In genomic region chr3:122055215-122055614, GRCh38 we compare ENCODE assay signal across 9 cellular contexts. TPM values are rescaled to one million over a fixed set of nuclear protein-coding genes. Genes with fewer than 3 reads are reported as not detected.
A peak's percentile ranks its signal among the peaks of the same experiment; 100 is the strongest.
DNase-seq lines count a peak whose midpoint lies in the region; ATAC-seq and TF ChIP-seq lines count a peak whose summit lies in the region.
"Had no signal": no experiment of that assay in that cellular context is flagged by ENCODE, and none has a peak within 500 bp of the region (broad histone marks: within the 10 kb centered on the region; RNA-seq: fewer than 3 reads in every experiment).

CD86 (plus strand) TSS chr3:122055362; CDS start chr3:122055490, 128 bp downstream.

- WGBS in right lobe of liver (ENCODE audit: insufficient coverage, low coverage, low lambda C conversion rate, missing lambda C conversion rate) = 35% methylated on average over 3 of the region's 3 CpGs

- peak; percentile 65 for TF ChIP-seq POLR2A in right lobe of liver (IDR thresholded peaks at IDR 0.05)

- H3K36me3 ChIP-seq in Karpas-422 (ENCODE audit: insufficient read depth, low read length) (no peaks in the 10 kb centered on the region), right lobe of liver (no peaks in the 10 kb centered on the region)

- H2AFZ ChIP-seq in Karpas-422 (ENCODE audit: low read length) = peak within 1 kb of the TSS; percentile 13; the same call in 1 of the 2 replicates

- DNase-seq in Karpas-422 = peak; percentile 87
- no peak for DNase-seq in right lobe of liver
- DNase-seq in nephron progenitor cell = no peak
- DNase-seq in EL = no peak
- no peak for DNase-seq in activated CD4-positive, alpha-beta T cell treated with anti-CD3 and anti-CD28 coated beads, Interleukin-2, amount 50 U/mL, for 1 hour
- DNase-seq in DMS79 (lab: John Stamatoyannopoulos, UW) = no peak
- DNase-seq: naive thymus-derived CD8-positive, alpha-beta T cell had no signal

- H3K9me3 ChIP-seq in Karpas-422 (ENCODE audit: low read length) (no peaks in the 10 kb centered on the region), right lobe of liver (no peaks in the 10 kb centered on the region)

- no peaks in the 10 kb centered on the region for H3K4me1 Mint-ChIP-seq in nephron progenitor cell

- H3K4me3 ChIP-seq in Karpas-422 (ENCODE audit: low read length) = peak within 1 kb of the TSS; percentile 62
- H3K4me3 ChIP-seq in right lobe of liver = peak within 1 kb of the TSS in 2 of 3 donors; percentile 5 to 12

- H3K79me2 ChIP-seq in Karpas-422 (ENCODE audit: low read length) = no peaks in the 10 kb centered on the region

- H3K9me2 ChIP-seq in Karpas-422 (replicated peaks; ENCODE audit: insufficient read depth, low read length) = no peaks in the 10 kb centered on the region

- no peak within 1 kb of the TSS for H3K4me3 Mint-ChIP-seq in nephron progenitor cell

- H3K27me3 Mint-ChIP-seq in nephron progenitor cell (ENCODE audit: low read depth, poor library complexity) = peaks cover 3% of the 10 kb centered on the region

- no peaks in the 10 kb centered on the region for H3K9me3 Mint-ChIP-seq in nephron progenitor cell

- H3K27ac ChIP-seq in Karpas-422 (ENCODE audit: low read length) = peak within 1 kb of the TSS; percentile 84
- H3K27ac ChIP-seq in right lobe of liver = peak within 1 kb of the TSS in 1 of 3 donors; percentile 14

- peak within 1 kb of the TSS; percentile 79 for H3K4me2 ChIP-seq in Karpas-422 (ENCODE audit: low read depth, low read length, poor library complexity, severe bottlenecking)

- no peaks in the 10 kb centered on the region for H3K36me3 Mint-ChIP-seq in nephron progenitor cell (ENCODE audit: low read depth)

- H3K9ac ChIP-seq in Karpas-422 (ENCODE audit: low read length) = peak within 1 kb of the TSS; percentile 56

- H3K4me1 ChIP-seq in Karpas-422 (ENCODE audit: low read length) = peaks cover 46% of the 10 kb centered on the region
- H3K4me1 ChIP-seq in right lobe of liver = no peaks in the 10 kb centered on the region

- no peaks in the 10 kb centered on the region for H4K20me1 ChIP-seq in Karpas-422 (ENCODE audit: insufficient read depth, low read depth, low read length)

- H3K27me3 ChIP-seq in Karpas-422 (ENCODE audit: low read length) (no peaks in the 10 kb centered on the region), right lobe of liver (no peaks in the 10 kb centered on the region)

- TF ChIP-seq CTCF in right lobe of liver (IDR thresholded peaks at IDR 0.05) (no peak), nephron progenitor cell (IDR thresholded peaks at IDR 0.05) (no peak)

- ATAC-seq in GM18498 (IDR thresholded peaks at IDR 0.05; ENCODE audit: unreplicated experiment) (peak; percentile 92), GM21717 (IDR thresholded peaks at IDR 0.05; ENCODE audit: unreplicated experiment) (peak; percentile 95), right lobe of liver (peak; percentile 26 to 51 (median 40))

- intact Hi-C loops in right lobe of liver (cut with DNase I) = no loop called here

- no peak within 1 kb of the TSS for H3K27ac Mint-ChIP-seq in nephron progenitor cell
- H3K27ac Mint-ChIP-seq: naive thymus-derived CD8-positive, alpha-beta T cell had no signal

RNA-seq across cellular contexts. Expression of gene CD86, which starts in this region (rescaled TPM):
- total RNA-seq in Karpas-422 (2014; rRNA removed; shearing (Covaris generic); ENCODE audit: low replicate concordance) = 8.5 and 24.4 TPM in 2 replicates
- 1 to 10 TPM in 5 of 6 experiments, under 1 TPM in 1; 0.97 to 6.7 (median 3.4) TPM for total RNA-seq in right lobe of liver

Comparison
In these comparisons a context has a peak if more than half of its experiments do, and no peak if none do; other contexts are left out.
1. ATAC-seq: peak in every context shown above with its lines; median percentile 95 in GM21717; 92 in GM18498; 40 in right lobe of liver.